In genomic region chr1:71561729-71562128, GRCh38 we compare ENCODE assay signal across 13 cellular contexts.
A peak's percentile ranks its signal among the peaks of the same experiment; 100 is the strongest.
DNase-seq lines count a peak whose midpoint lies in the region; ATAC-seq and TF ChIP-seq lines count a peak whose summit lies in the region.
"Had no signal": no experiment of that assay in that cellular context is flagged by ENCODE, and none has a peak within 500 bp of the region (broad histone marks: within the 10 kb centered on the region; RNA-seq: fewer than 3 reads in every experiment).

No MANE protein-coding gene starts in this region.

- H3K36me3 ChIP-seq in tibial artery = no peaks in the 10 kb centered on the region
- no peaks in the 10 kb centered on the region for H3K36me3 ChIP-seq in H7 (replicated peaks; ENCODE audit: control insufficient read depth, insufficient read depth, low read length)
- H3K36me3 ChIP-seq: heart left ventricle, lower lobe of right lung, neural progenitor cell, thyroid gland had no signal

- peak; percentile 53 to 63 for ATAC-seq in left cardiac atrium
- ATAC-seq in HG03565 (IDR thresholded peaks at IDR 0.05; ENCODE audit: unreplicated experiment) = no peak

- H3K9me3 ChIP-seq in tibial artery = no peaks in the 10 kb centered on the region
- H3K9me3 ChIP-seq: heart left ventricle, lower lobe of right lung, thyroid gland had no signal

- H3K4me3 ChIP-seq in HFF-Myc (replicated peaks; ENCODE audit: low read depth, low read length) (no peak overlapping the region), tibial artery (no peak overlapping the region), H7 (ENCODE audit: insufficient read depth, low read depth, low read length) (no peak overlapping the region)
- H3K4me3 ChIP-seq: heart left ventricle, lower lobe of right lung, neural progenitor cell, thyroid gland had no signal

- H3K27ac ChIP-seq in tibial artery = peak overlapping the region; percentile 15 to 57
- H3K27ac ChIP-seq: lower lobe of right lung, neural progenitor cell, thyroid gland had no signal

- intact Hi-C loops in left cardiac atrium (cut with DNase I) (no loop called here), tibial artery (cut with DNase I; ENCODE audit: low total_unique reads) (no loop called here)

- no peaks in the 10 kb centered on the region for H3K27me3 ChIP-seq in tibial artery
- H3K27me3 ChIP-seq in H7 (ENCODE audit: control insufficient read depth, insufficient read depth, low read length) = no peaks in the 10 kb centered on the region
- H3K27me3 ChIP-seq: heart left ventricle, neural progenitor cell, thyroid gland had no signal

- DNase-seq in HFF-Myc (ENCODE audit: extremely low read depth, low read depth) (peak; percentile 37), astrocyte of the hippocampus (ENCODE audit: low read depth, low spot score) (peak; percentile 73), left cardiac atrium (no peak), tibial artery (no peak), T1000 (lab: John Stamatoyannopoulos, UW) (no peak), H7 (no peak)
- DNase-seq: activated CD4-positive, alpha-beta T cell treated with anti-CD3 and anti-CD28 coated beads, Interleukin-2, amount 50 U/mL, for 48 hours; heart left ventricle; lower lobe of right lung; NCI-H524; thyroid gland had no signal

- H3K4me1 ChIP-seq in tibial artery = peaks cover 0 to 35% (median 8%) of the 10 kb centered on the region in 4 donors
- H3K4me1 ChIP-seq: thyroid gland had no signal

- no peak for TF ChIP-seq CTCF in HFF-Myc (IDR thresholded peaks at IDR 0.05; ENCODE audit: low read depth, low read length, missing control alignments)
- TF ChIP-seq CTCF in tibial artery (IDR thresholded peaks at IDR 0.05) = no peak

Comparison
In these comparisons a context has a peak if more than half of its experiments do, and no peak if none do; other contexts are left out.
1. DNase-seq: peak in HFF-Myc (single experiment) and astrocyte of the hippocampus (single experiment); none in left cardiac atrium (single experiment), tibial artery (0 of 2), T1000 (single experiment) and H7 (single experiment).